Comparison of ENCODE assay signal across 8 cellular contexts in genomic region chr7:112207106-112207592, GRCh38. TPM values are rescaled to one million over a fixed set of nuclear protein-coding genes. Genes with fewer than 3 reads are reported as not detected.
DNase-seq lines count a peak whose midpoint lies in the region; ATAC-seq and TF ChIP-seq lines count a peak whose summit lies in the region.

No MANE protein-coding gene starts in this region.

- no TSS peak for BruUV-seq in Panc1 (replicated peaks; lab: Mats Ljungman, UMichigan)

- POLR2A ChIA-PET in Panc1 (lab: Charles Lee), result no interaction called here

- peaks cover 30% of the 10 kb centered on the region for H3K27me3 Mint-ChIP-seq in activated T-cell treated with anti-CD3 and anti-CD28 coated beads, Interleukin-2, amount 50 U/mL, for 24 hours
- H3K27me3 Mint-ChIP-seq in endothelial cell (ENCODE audit: unreplicated experiment), result peaks cover 12% of the 10 kb centered on the region
- H3K27me3 Mint-ChIP-seq in neural crest cell (ENCODE audit: low read depth), result no peaks in the 10 kb centered on the region

- peaks cover 11% of the 10 kb centered on the region for H3K36me3 Mint-ChIP-seq in activated T-cell treated with anti-CD3 and anti-CD28 coated beads, Interleukin-2, amount 50 U/mL, for 24 hours (ENCODE audit: low read depth)
- peaks cover 9% of the 10 kb centered on the region for H3K36me3 Mint-ChIP-seq in endothelial cell (ENCODE audit: low read depth, unreplicated experiment)
- no peaks in the 10 kb centered on the region for H3K36me3 Mint-ChIP-seq in neural crest cell (ENCODE audit: low read depth)

- peak overlapping the region; percentile 90 for H3K27ac Mint-ChIP-seq in activated T-cell treated with anti-CD3 and anti-CD28 coated beads, Interleukin-2, amount 50 U/mL, for 24 hours
- H3K27ac Mint-ChIP-seq in endothelial cell (ENCODE audit: unreplicated experiment) (peak overlapping the region; percentile 96), neural crest cell (ENCODE audit: unreplicated experiment) (peak overlapping the region; percentile 97)

- no peaks in the 10 kb centered on the region for H3K9me3 ChIP-seq in Panc1 (ENCODE audit: control insufficient read depth, insufficient read depth, low read depth, low read length)

- CTCF ChIA-PET in Panc1 (lab: Charles Lee), result no interaction called here

- in situ Hi-C loops in Panc1 (cut with HindIII; ENCODE audit: low pct_unique_long_range_greater_than_20kb, low sequenced_read_pairs), result no loop called here

- ATAC-seq in Panc1, result peak; percentile 1; the same call in 1 of the 2 replicates
- no peak for ATAC-seq in GM18909 (IDR thresholded peaks at IDR 0.05; ENCODE audit: poor library complexity, unreplicated experiment)

- peak overlapping the region; percentile 76 to 95 for H3K4me3 ChIP-seq in Panc1 (ENCODE audit: low read depth in 2 of 2, low read length in 2 of 2)

- H3K36me3 ChIP-seq in Panc1 (ENCODE audit: control insufficient read depth, insufficient read depth, low read length), result no peaks in the 10 kb centered on the region; the same call in 1 of the 2 replicates

- no peak for DNase-seq in activated T-cell treated with anti-CD3 and anti-CD28 coated beads, Interleukin-2, amount 50 U/mL, for 24 hours
- no peak for DNase-seq in activated T-cell treated with anti-CD3 and anti-CD28 coated beads for 4 hours
- no peak for DNase-seq in Panc1 (ENCODE audit: low read depth, low spot score)
- DNase-seq in endothelial cell (ENCODE audit: low spot score), result no peak
- no peak for DNase-seq in neural crest cell (ENCODE audit: low read depth, low spot score)
- no peak for DNase-seq in effector CD4-positive, alpha-beta T cell
- no peak for DNase-seq in activated CD8-positive, alpha-beta memory T cell treated with anti-CD3 and anti-CD28 coated beads for 24 hours

- H3K4me1 ChIP-seq in Panc1 (ENCODE audit: control insufficient read depth, insufficient read depth, low read length), result peaks cover 8% of the 10 kb centered on the region

- intact Hi-C loops in Panc1 (cut with micrococcal nuclease; ENCODE audit: unreplicated experiment), result loop anchor here (10.0 kb wide), 1 partner anchor 178 kb away; no protein-coding TSS in a partner anchor

- no peak for TF ChIP-seq CTCF in Panc1 (IDR thresholded peaks at IDR 0.05)
- TF ChIP-seq CTCF in endothelial cell (IDR thresholded peaks at IDR 0.05; ENCODE audit: unreplicated experiment), result no peak
- no peak for TF ChIP-seq CTCF in neural crest cell (conservative IDR thresholded peaks at IDR 0.05)

- peak overlapping the region; percentile 81 for H3K27ac ChIP-seq in Panc1 (ENCODE audit: low read length)

- H3K27me3 ChIP-seq in Panc1 (ENCODE audit: control insufficient read depth, insufficient read depth, low read length), result no peaks in the 10 kb centered on the region

- H3K4me3 Mint-ChIP-seq in activated T-cell treated with anti-CD3 and anti-CD28 coated beads, Interleukin-2, amount 50 U/mL, for 24 hours, result peak overlapping the region; percentile 88
- H3K4me3 Mint-ChIP-seq in endothelial cell (ENCODE audit: unreplicated experiment), result peak overlapping the region; percentile 100
- H3K4me3 Mint-ChIP-seq in neural crest cell, result peak overlapping the region; percentile 96

- peaks cover 49% of the 10 kb centered on the region for H3K4me1 Mint-ChIP-seq in activated T-cell treated with anti-CD3 and anti-CD28 coated beads, Interleukin-2, amount 50 U/mL, for 24 hours (ENCODE audit: low read depth)
- peaks cover 34% of the 10 kb centered on the region for H3K4me1 Mint-ChIP-seq in endothelial cell (ENCODE audit: unreplicated experiment)
- H3K4me1 Mint-ChIP-seq in neural crest cell, result peaks cover 39% of the 10 kb centered on the region

- H3K9me3 Mint-ChIP-seq in activated T-cell treated with anti-CD3 and anti-CD28 coated beads, Interleukin-2, amount 50 U/mL, for 24 hours, result no peaks in the 10 kb centered on the region
- H3K9me3 Mint-ChIP-seq in endothelial cell (ENCODE audit: unreplicated experiment) (no peaks in the 10 kb centered on the region), neural crest cell (no peaks in the 10 kb centered on the region)

RNA-seq across cellular contexts. Expression of gene ZNF277, which starts 0.7 kb away (rescaled TPM):
- total RNA-seq in Panc1 (2021; ENCODE audit: unreplicated experiment), result 12.8 TPM
- 14.4 TPM for polyA plus RNA-seq in Panc1 (2012; ENCODE audit: insufficient read length)
- 26.1 TPM for total RNA-seq in endothelial cell (ENCODE audit: unreplicated experiment)
- 20.2 and 20.9 TPM in 2 replicates for total RNA-seq in neural crest cell

RNA-seq across cellular contexts. Expression of gene DOCK4, which starts 0.9 kb away (rescaled TPM):
- total RNA-seq in Panc1 (2021; ENCODE audit: unreplicated experiment) (10.8 TPM), endothelial cell (ENCODE audit: unreplicated experiment) (99.2 TPM), neural crest cell (14.1 and 15.3 TPM in 2 replicates)
- 5.5 TPM for polyA plus RNA-seq in Panc1 (2012; ENCODE audit: insufficient read length)
